In genomic region chr16:4746215-4746614, GRCh38 we compare ENCODE assay signal across 1 cellular context.
TF ChIP-seq lines count a peak whose summit lies in the region.

No MANE protein-coding gene starts in this region.

TF ChIP-seq in H1, 55 proteins besides CTCF, POLR2A, EP300 and RAD21:
- no peak for TF ChIP-seq BRCA1 (IDR thresholded peaks at IDR 0.05; ENCODE audit: low read depth, low read length)
- TF ChIP-seq SRF (IDR thresholded peaks at IDR 0.05; ENCODE audit: low read depth, low read length), result no peak
- no peak for TF ChIP-seq SAP30 (IDR thresholded peaks at IDR 0.05; ENCODE audit: insufficient read depth, insufficient replicate concordance, low read length)
- no peak for TF ChIP-seq BACH1 (IDR thresholded peaks at IDR 0.05; ENCODE audit: low read length)
- TF ChIP-seq SP2 (IDR thresholded peaks at IDR 0.05; ENCODE audit: low read length), result no peak
- TF ChIP-seq TAF1 (IDR thresholded peaks at IDR 0.05; ENCODE audit: low read depth, low read length), result no peak
- no peak for TF ChIP-seq PHF8 (conservative IDR thresholded peaks at IDR 0.05; ENCODE audit: low read depth, low read length)
- no peak for TF ChIP-seq SIN3A (conservative IDR thresholded peaks at IDR 0.05 in 1 of 2, IDR thresholded peaks at IDR 0.05 in 1 of 2; ENCODE audit: low read depth in 1 of 2, low read length in 2 of 2)
- no peak for TF ChIP-seq CHD2 (IDR thresholded peaks at IDR 0.05; ENCODE audit: low read length)
- TF ChIP-seq NANOG (IDR thresholded peaks at IDR 0.05; ENCODE audit: insufficient read depth, low read depth, low read length, poor library complexity, severe bottlenecking), result no peak
- TF ChIP-seq CEBPB (IDR thresholded peaks at IDR 0.05; ENCODE audit: low read depth, low read length), result no peak
- no peak for TF ChIP-seq SUZ12 (IDR thresholded peaks at IDR 0.05; ENCODE audit: low read length)
- no peak for TF ChIP-seq CHD1 (IDR thresholded peaks at IDR 0.05; ENCODE audit: low read depth, low read length)
- TF ChIP-seq HDAC6 (IDR thresholded peaks at IDR 0.05; ENCODE audit: low read depth, low read length), result no peak
- TF ChIP-seq CHD7 (IDR thresholded peaks at IDR 0.05; ENCODE audit: insufficient replicate concordance, low read length), result no peak
- no peak for TF ChIP-seq JUN (IDR thresholded peaks at IDR 0.05; ENCODE audit: low read depth, low read length)
